ENCODE assay signal across 1 cellular context in genomic region chr12:11727133-11727664, GRCh38.
TF ChIP-seq lines count a peak whose summit lies in the region.

No MANE protein-coding gene starts in this region.

TF ChIP-seq in WTC11, 78 proteins besides CTCF, POLR2A, EP300 and RAD21 (continued from another document):
- TF ChIP-seq AR (CRISPR knock-in tag; IDR thresholded peaks at IDR 0.05) (no peak), NR1H2 (CRISPR knock-in tag; IDR thresholded peaks at IDR 0.05) (no peak)
